In genomic region chr3:149625795-149626194, GRCh38 we compare ENCODE assay signal across 15 cellular contexts. TPM values are rescaled to one million over a fixed set of nuclear protein-coding genes. Genes with fewer than 3 reads are reported as not detected.
DNase-seq lines count a peak whose midpoint lies in the region; ATAC-seq, FAIRE-seq and TF ChIP-seq lines count a peak whose summit lies in the region.
"Had no signal": no experiment of that assay in that cellular context is flagged by ENCODE, and none has a peak within 500 bp of the region (broad histone marks: within the 10 kb centered on the region; RNA-seq: fewer than 3 reads in every experiment).

No MANE protein-coding gene starts in this region.

- FAIRE-seq in RCC 7860 (lab: Jason Lieb, UNC): no peak
- FAIRE-seq: small intestine had no signal

- no peaks in the 10 kb centered on the region for H3K27me3 ChIP-seq in skeletal muscle satellite cell (ENCODE audit: control insufficient read depth, insufficient read depth, low read length)
- H3K27me3 ChIP-seq in dorsolateral prefrontal cortex: no peaks in the 10 kb centered on the region
- H3K27me3 ChIP-seq: adrenal gland, SJSA1 had no signal

- H3K4me3 ChIP-seq in skeletal muscle satellite cell (ENCODE audit: low read length) (no peak overlapping the region), dorsolateral prefrontal cortex (no peak overlapping the region)
- H3K4me3 ChIP-seq: adrenal gland; BLaER1 treated with 17β-estradiol and CSF1 and Interleukin-3, amounts not matched to agents 10 nM and 100 nM; SJSA1 had no signal

- ATAC-seq in esophagus mucosa: peak; percentile 98
- no peak for ATAC-seq in HG02642 (IDR thresholded peaks at IDR 0.05; ENCODE audit: poor library complexity, unreplicated experiment)
- ATAC-seq in HG03565 (IDR thresholded peaks at IDR 0.05; ENCODE audit: unreplicated experiment): no peak

- no peaks in the 10 kb centered on the region for H3K9me3 ChIP-seq in skeletal muscle satellite cell (replicated peaks; ENCODE audit: low read length)
- H3K9me3 ChIP-seq: adrenal gland, SJSA1 had no signal

- no peak overlapping the region for H3K27ac ChIP-seq in dorsolateral prefrontal cortex
- H3K27ac ChIP-seq: adrenal gland; BLaER1 treated with 17β-estradiol and CSF1 and Interleukin-3, amounts not matched to agents 10 nM and 100 nM; SJSA1 had no signal

- peak overlapping the region; percentile 5 for H3K4me2 ChIP-seq in skeletal muscle satellite cell (ENCODE audit: low read length)
- H3K4me2 ChIP-seq: BLaER1 treated with 17β-estradiol and CSF1 and Interleukin-3, amounts not matched to agents 10 nM and 100 nM had no signal

- no peak overlapping the region for H3K9ac ChIP-seq in skeletal muscle satellite cell (ENCODE audit: low read depth, low read length)
- H3K9ac ChIP-seq: BLaER1 treated with 17β-estradiol and CSF1 and Interleukin-3, amounts not matched to agents 10 nM and 100 nM had no signal

- peaks cover 46% of the 10 kb centered on the region for H3K4me1 ChIP-seq in skeletal muscle satellite cell (ENCODE audit: control insufficient read depth, insufficient read depth, low read length)

- H3K36me3 ChIP-seq in skeletal muscle satellite cell (ENCODE audit: insufficient read depth, low read length): peaks cover 8% of the 10 kb centered on the region
- H3K36me3 ChIP-seq: adrenal gland; BLaER1 treated with 17β-estradiol and CSF1 and Interleukin-3, amounts not matched to agents 10 nM and 100 nM had no signal

- intact Hi-C loops in dorsolateral prefrontal cortex (cut with DNase I): no loop called here

- no peak for TF ChIP-seq CTCF in dorsolateral prefrontal cortex (IDR thresholded peaks at IDR 0.05 in 54 of 56, conservative IDR thresholded peaks at IDR 0.05 in 2 of 56; ENCODE audit: low read depth in 1 of 56, partially characterized antibody in 56 of 56)

- DNase-seq in H4 (ENCODE audit: low spot score) (peak; percentile 37), RCC 7860 (ENCODE audit: low spot score) (peak; percentile 62), dorsolateral prefrontal cortex (no peak)
- DNase-seq: activated CD4-positive, alpha-beta T cell treated with anti-CD3 and anti-CD28 coated beads for 1 hour; activated effector memory CD4-positive, alpha-beta T cell treated with anti-CD3 and anti-CD28 coated beads, Interleukin-2, amount 50 U/mL, for 16 hours; NCI-H2029; NCI-H524 treated with DMSO at 0.1 percent for 48 hours; small intestine had no signal

RNA-seq across cellular contexts. Expression of gene WWTR1, which starts 32.0 kb away (rescaled TPM):
- 37.2 and 47.4 TPM in 2 replicates for total RNA-seq in H4 (2014; rRNA removed; shearing (Covaris generic))
- 30.7 TPM for total RNA-seq in esophagus mucosa
- total RNA-seq in skeletal muscle satellite cell (2012; rRNA removed): 64.1 and 99.2 TPM in 2 replicates
- 10 to 100 TPM; 11.4 to 59.9 (median 24.1) TPM for total RNA-seq in dorsolateral prefrontal cortex

Comparison
In these comparisons a context has a peak if more than half of its experiments do, and no peak if none do; other contexts are left out.
1. DNase-seq: peak in H4 (single experiment) and RCC 7860 (single experiment); none in dorsolateral prefrontal cortex (0 of 10).